In genomic region chr19:34999498-35000337, GRCh38 we compare ENCODE assay signal across 1 cellular context.
TF ChIP-seq lines count a peak whose summit lies in the region.

Gene GRAMD1A (plus strand): TSS chr19:35000323. CDS start chr19:35000479, 156 bp downstream.

TF ChIP-seq in HepG2, 621 proteins besides CTCF, POLR2A, EP300 and RAD21 (continued from another document and continues in another):
- TF ChIP-seq, protein P1, sequence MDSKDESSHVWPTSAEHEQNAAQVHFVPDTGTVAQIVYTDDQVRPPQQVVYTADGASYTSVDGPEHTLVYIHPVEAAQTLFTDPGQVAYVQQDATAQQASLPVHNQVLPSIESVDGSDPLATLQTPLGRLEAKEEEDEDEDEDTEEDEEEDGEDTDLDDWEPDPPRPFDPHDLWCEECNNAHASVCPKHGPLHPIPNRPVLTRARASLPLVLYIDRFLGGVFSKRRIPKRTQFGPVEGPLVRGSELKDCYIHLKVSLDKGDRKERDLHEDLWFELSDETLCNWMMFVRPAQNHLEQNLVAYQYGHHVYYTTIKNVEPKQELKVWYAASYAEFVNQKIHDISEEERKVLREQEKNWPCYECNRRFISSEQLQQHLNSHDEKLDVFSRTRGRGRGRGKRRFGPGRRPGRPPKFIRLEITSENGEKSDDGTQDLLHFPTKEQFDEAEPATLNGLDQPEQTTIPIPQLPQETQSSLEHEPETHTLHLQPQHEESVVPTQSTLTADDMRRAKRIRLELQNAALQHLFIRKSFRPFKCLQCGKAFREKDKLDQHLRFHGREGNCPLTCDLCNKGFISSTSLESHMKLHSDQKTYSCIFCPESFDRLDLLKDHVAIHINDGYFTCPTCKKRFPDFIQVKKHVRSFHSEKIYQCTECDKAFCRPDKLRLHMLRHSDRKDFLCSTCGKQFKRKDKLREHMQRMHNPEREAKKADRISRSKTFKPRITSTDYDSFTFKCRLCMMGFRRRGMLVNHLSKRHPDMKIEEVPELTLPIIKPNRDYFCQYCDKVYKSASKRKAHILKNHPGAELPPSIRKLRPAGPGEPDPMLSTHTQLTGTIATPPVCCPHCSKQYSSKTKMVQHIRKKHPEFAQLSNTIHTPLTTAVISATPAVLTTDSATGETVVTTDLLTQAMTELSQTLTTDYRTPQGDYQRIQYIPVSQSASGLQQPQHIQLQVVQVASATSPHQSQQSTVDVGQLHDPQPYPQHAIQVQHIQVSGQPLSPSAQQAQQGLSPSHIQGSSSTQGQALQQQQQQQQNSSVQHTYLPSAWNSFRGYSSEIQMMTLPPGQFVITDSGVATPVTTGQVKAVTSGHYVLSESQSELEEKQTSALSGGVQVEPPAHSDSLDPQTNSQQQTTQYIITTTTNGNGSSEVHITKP (CRISPR knock-in tag; IDR thresholded peaks at IDR 0.05; ENCODE audit: low read depth): 0 out of 2 replicates have a peak, but pooled peaks have one; percentile 30
- TF ChIP-seq, protein P2, sequence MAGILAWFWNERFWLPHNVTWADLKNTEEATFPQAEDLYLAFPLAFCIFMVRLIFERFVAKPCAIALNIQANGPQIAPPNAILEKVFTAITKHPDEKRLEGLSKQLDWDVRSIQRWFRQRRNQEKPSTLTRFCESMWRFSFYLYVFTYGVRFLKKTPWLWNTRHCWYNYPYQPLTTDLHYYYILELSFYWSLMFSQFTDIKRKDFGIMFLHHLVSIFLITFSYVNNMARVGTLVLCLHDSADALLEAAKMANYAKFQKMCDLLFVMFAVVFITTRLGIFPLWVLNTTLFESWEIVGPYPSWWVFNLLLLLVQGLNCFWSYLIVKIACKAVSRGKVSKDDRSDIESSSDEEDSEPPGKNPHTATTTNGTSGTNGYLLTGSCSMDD (CRISPR knock-in tag; IDR thresholded peaks at IDR 0.05): no peak
- TF ChIP-seq, protein P3, sequence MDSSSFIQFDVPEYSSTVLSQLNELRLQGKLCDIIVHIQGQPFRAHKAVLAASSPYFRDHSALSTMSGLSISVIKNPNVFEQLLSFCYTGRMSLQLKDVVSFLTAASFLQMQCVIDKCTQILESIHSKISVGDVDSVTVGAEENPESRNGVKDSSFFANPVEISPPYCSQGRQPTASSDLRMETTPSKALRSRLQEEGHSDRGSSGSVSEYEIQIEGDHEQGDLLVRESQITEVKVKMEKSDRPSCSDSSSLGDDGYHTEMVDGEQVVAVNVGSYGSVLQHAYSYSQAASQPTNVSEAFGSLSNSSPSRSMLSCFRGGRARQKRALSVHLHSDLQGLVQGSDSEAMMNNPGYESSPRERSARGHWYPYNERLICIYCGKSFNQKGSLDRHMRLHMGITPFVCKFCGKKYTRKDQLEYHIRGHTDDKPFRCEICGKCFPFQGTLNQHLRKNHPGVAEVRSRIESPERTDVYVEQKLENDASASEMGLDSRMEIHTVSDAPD (CRISPR knock-in tag; IDR thresholded peaks at IDR 0.05): 0 out of 2 replicates have a peak, but pooled peaks have one; percentile 30
- TF ChIP-seq, protein P4, sequence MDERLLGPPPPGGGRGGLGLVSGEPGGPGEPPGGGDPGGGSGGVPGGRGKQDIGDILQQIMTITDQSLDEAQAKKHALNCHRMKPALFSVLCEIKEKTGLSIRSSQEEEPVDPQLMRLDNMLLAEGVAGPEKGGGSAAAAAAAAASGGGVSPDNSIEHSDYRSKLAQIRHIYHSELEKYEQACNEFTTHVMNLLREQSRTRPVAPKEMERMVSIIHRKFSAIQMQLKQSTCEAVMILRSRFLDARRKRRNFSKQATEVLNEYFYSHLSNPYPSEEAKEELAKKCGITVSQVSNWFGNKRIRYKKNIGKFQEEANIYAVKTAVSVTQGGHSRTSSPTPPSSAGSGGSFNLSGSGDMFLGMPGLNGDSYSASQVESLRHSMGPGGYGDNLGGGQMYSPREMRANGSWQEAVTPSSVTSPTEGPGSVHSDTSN (CRISPR knock-in tag; IDR thresholded peaks at IDR 0.05): no peak
- TF ChIP-seq KDM3A (CRISPR knock-in tag; IDR thresholded peaks at IDR 0.05; ENCODE audit: low read depth): no peak
- peak; percentile 72 for TF ChIP-seq TFE3 (CRISPR knock-in tag; IDR thresholded peaks at IDR 0.05)
- no peak for TF ChIP-seq ZNF660 (CRISPR knock-in tag; IDR thresholded peaks at IDR 0.05; ENCODE audit: borderline replicate concordance, low read depth)
- no peak for TF ChIP-seq ZMAT5 (CRISPR knock-in tag; IDR thresholded peaks at IDR 0.05; ENCODE audit: borderline replicate concordance, low read depth)
- TF ChIP-seq, protein P5, sequence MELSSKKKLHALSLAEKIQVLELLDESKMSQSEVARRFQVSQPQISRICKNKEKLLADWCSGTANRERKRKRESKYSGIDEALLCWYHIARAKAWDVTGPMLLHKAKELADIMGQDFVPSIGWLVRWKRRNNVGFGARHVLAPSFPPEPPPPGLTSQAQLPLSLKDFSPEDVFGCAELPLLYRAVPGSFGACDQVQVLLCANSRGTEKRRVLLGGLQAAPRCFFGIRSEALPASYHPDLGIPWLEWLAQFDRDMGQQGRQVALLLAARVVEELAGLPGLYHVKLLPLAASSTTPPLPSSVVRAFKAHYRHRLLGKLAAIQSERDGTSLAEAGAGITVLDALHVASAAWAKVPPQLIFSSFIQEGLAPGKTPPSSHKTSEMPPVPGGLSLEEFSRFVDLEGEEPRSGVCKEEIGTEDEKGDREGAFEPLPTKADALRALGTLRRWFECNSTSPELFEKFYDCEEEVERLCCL (CRISPR knock-in tag; IDR thresholded peaks at IDR 0.05; ENCODE audit: borderline replicate concordance): no peak; the same call in 1 of the 2 replicates
- no peak for TF ChIP-seq SIX1 (CRISPR knock-in tag; IDR thresholded peaks at IDR 0.05; ENCODE audit: borderline replicate concordance)
- TF ChIP-seq CBX5 (CRISPR knock-in tag; IDR thresholded peaks at IDR 0.05; ENCODE audit: borderline replicate concordance): no peak
- no peak for TF ChIP-seq ZNF263 (CRISPR knock-in tag; IDR thresholded peaks at IDR 0.05)
- TF ChIP-seq, protein P6, sequence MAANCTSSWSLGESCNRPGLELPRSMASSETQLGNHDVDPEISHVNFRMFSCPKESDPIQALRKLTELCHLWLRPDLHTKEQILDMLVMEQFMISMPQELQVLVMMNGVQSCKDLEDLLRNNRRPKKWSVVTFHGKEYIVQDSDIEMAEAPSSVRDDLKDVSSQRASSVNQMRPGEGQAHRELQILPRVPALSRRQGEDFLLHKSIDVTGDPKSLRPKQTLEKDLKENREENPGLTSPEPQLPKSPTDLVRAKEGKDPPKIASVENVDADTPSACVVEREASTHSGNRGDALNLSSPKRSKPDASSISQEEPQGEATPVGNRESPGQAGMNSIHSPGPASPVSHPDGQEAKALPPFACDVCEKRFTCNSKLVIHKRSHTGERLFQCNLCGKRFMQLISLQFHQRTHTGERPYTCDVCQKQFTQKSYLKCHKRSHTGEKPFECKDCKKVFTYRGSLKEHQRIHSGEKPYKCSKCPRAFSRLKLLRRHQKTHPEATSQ (CRISPR knock-in tag; IDR thresholded peaks at IDR 0.05; ENCODE audit: borderline replicate concordance): no peak
- TF ChIP-seq RBM22 (optimal IDR thresholded peaks at IDR 0.05; ENCODE audit: low read length): no peak
- TF ChIP-seq ZBTB38 (CRISPR knock-in tag; IDR thresholded peaks at IDR 0.05): no peak
- TF ChIP-seq, protein P7, sequence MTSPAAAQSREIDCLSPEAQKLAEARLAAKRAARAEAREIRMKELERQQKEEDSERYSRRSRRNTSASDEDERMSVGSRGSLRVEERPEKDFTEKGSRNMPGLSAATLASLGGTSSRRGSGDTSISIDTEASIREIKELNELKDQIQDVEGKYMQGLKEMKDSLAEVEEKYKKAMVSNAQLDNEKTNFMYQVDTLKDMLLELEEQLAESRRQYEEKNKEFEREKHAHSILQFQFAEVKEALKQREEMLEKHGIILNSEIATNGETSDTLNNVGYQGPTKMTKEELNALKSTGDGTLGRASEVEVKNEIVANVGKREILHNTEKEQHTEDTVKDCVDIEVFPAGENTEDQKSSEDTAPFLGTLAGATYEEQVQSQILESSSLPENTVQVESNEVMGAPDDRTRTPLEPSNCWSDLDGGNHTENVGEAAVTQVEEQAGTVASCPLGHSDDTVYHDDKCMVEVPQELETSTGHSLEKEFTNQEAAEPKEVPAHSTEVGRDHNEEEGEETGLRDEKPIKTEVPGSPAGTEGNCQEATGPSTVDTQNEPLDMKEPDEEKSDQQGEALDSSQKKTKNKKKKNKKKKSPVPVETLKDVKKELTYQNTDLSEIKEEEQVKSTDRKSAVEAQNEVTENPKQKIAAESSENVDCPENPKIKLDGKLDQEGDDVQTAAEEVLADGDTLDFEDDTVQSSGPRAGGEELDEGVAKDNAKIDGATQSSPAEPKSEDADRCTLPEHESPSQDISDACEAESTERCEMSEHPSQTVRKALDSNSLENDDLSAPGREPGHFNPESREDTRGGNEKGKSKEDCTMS (CRISPR knock-in tag; conservative IDR thresholded peaks at IDR 0.05): no peak
- 0 out of 2 replicates have a peak, but pooled peaks have one; percentile 4 for TF ChIP-seq ZFP90 (CRISPR knock-in tag; IDR thresholded peaks at IDR 0.05; ENCODE audit: borderline replicate concordance)
- no peak for TF ChIP-seq ZNF768 (CRISPR knock-in tag; IDR thresholded peaks at IDR 0.05)
- TF ChIP-seq NBN (conservative IDR thresholded peaks at IDR 0.05): no peak
- no peak for TF ChIP-seq ZNF253 (CRISPR knock-in tag; IDR thresholded peaks at IDR 0.05; ENCODE audit: borderline replicate concordance)
- TF ChIP-seq ZNF484 (CRISPR knock-in tag; IDR thresholded peaks at IDR 0.05; ENCODE audit: borderline replicate concordance, low read depth): no peak
- TF ChIP-seq ZNF251 (CRISPR knock-in tag; IDR thresholded peaks at IDR 0.05): no peak
- TF ChIP-seq NFKB2 (CRISPR knock-in tag; IDR thresholded peaks at IDR 0.05; ENCODE audit: borderline replicate concordance): peak; percentile 68; the same call in 1 of the 2 replicates
- TF ChIP-seq, protein P8, sequence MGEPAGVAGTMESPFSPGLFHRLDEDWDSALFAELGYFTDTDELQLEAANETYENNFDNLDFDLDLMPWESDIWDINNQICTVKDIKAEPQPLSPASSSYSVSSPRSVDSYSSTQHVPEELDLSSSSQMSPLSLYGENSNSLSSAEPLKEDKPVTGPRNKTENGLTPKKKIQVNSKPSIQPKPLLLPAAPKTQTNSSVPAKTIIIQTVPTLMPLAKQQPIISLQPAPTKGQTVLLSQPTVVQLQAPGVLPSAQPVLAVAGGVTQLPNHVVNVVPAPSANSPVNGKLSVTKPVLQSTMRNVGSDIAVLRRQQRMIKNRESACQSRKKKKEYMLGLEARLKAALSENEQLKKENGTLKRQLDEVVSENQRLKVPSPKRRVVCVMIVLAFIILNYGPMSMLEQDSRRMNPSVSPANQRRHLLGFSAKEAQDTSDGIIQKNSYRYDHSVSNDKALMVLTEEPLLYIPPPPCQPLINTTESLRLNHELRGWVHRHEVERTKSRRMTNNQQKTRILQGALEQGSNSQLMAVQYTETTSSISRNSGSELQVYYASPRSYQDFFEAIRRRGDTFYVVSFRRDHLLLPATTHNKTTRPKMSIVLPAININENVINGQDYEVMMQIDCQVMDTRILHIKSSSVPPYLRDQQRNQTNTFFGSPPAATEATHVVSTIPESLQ (CRISPR knock-in tag; conservative IDR thresholded peaks at IDR 0.05): no peak
- no peak for TF ChIP-seq ZNF775 (CRISPR knock-in tag; IDR thresholded peaks at IDR 0.05; ENCODE audit: borderline replicate concordance)
- TF ChIP-seq, protein P9, sequence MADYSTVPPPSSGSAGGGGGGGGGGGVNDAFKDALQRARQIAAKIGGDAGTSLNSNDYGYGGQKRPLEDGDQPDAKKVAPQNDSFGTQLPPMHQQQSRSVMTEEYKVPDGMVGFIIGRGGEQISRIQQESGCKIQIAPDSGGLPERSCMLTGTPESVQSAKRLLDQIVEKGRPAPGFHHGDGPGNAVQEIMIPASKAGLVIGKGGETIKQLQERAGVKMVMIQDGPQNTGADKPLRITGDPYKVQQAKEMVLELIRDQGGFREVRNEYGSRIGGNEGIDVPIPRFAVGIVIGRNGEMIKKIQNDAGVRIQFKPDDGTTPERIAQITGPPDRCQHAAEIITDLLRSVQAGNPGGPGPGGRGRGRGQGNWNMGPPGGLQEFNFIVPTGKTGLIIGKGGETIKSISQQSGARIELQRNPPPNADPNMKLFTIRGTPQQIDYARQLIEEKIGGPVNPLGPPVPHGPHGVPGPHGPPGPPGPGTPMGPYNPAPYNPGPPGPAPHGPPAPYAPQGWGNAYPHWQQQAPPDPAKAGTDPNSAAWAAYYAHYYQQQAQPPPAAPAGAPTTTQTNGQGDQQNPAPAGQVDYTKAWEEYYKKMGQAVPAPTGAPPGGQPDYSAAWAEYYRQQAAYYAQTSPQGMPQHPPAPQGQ (CRISPR knock-in tag; IDR thresholded peaks at IDR 0.05; ENCODE audit: borderline replicate concordance): no peak
